ENCODE assay signal across 8 cellular contexts in genomic region chr1:40438391-40439015, GRCh38. TPM values are rescaled to one million over a fixed set of nuclear protein-coding genes. Genes with fewer than 3 reads are reported as not detected.
DNase-seq lines count a peak whose midpoint lies in the region; ATAC-seq and TF ChIP-seq lines count a peak whose summit lies in the region.

No MANE protein-coding gene starts in this region.

- H3K4me3 ChIP-seq in GM23248 (no peak overlapping the region), fibroblast of lung (replicated peaks in 1 of 4; ENCODE audit: control extremely low read depth in 1 of 4, insufficient read depth in 1 of 4, low read depth in 3 of 4, low read length in 4 of 4) (no peak overlapping the region), psoas muscle (no peak overlapping the region), lower leg skin (ENCODE audit: low read depth, poor library complexity, severe bottlenecking) (no peak overlapping the region)

- H3K27me3 ChIP-seq in GM23248 (replicated peaks; ENCODE audit: insufficient read depth): no peaks in the 10 kb centered on the region
- H3K27me3 ChIP-seq in fibroblast of lung (ENCODE audit: control insufficient read depth, insufficient read depth, low read length): no peaks in the 10 kb centered on the region
- no peaks in the 10 kb centered on the region for H3K27me3 ChIP-seq in psoas muscle (ENCODE audit: insufficient read depth in 3 of 3, low read length in 2 of 3)

- no peaks in the 10 kb centered on the region for H3K36me3 ChIP-seq in GM23248 (ENCODE audit: low read depth)
- no peaks in the 10 kb centered on the region for H3K36me3 ChIP-seq in fibroblast of lung (ENCODE audit: control insufficient read depth, insufficient read depth, low read length)
- no peaks in the 10 kb centered on the region for H3K36me3 ChIP-seq in psoas muscle (ENCODE audit: insufficient read depth in 1 of 2, low read depth in 1 of 2)

- TF ChIP-seq CTCF in fibroblast of lung (conservative IDR thresholded peaks at IDR 0.05 in 1 of 2, IDR thresholded peaks at IDR 0.05 in 1 of 2; ENCODE audit: low read depth in 1 of 2, low read length in 2 of 2) (peak; percentile 45 to 85), psoas muscle (IDR thresholded peaks at IDR 0.05) (peak; percentile 34), lower leg skin (IDR thresholded peaks at IDR 0.05) (no peak)

- H3K27ac ChIP-seq in GM23248: no peak overlapping the region
- H3K27ac ChIP-seq in fibroblast of lung (ENCODE audit: insufficient read depth, low read length): no peak overlapping the region
- H3K27ac ChIP-seq in psoas muscle: no peak overlapping the region

- H2AFZ ChIP-seq in GM23248 (no peak overlapping the region), fibroblast of lung (ENCODE audit: low read length) (no peak overlapping the region)

- H4K20me1 ChIP-seq in GM23248 (ENCODE audit: insufficient read depth) (no peaks in the 10 kb centered on the region), fibroblast of lung (ENCODE audit: control insufficient read depth, extremely low read depth, insufficient read depth, low read length) (no peaks in the 10 kb centered on the region)

- H3K79me2 ChIP-seq in GM23248 (ENCODE audit: insufficient read depth) (no peaks in the 10 kb centered on the region), fibroblast of lung (ENCODE audit: control insufficient read depth, insufficient read depth, low read length) (no peaks in the 10 kb centered on the region)

- H3K4me2 ChIP-seq in GM23248 (ENCODE audit: unreplicated experiment) (no peak overlapping the region), fibroblast of lung (ENCODE audit: extremely low read depth, insufficient read depth, low read length) (no peak overlapping the region)

- DNase-seq in CMK (ENCODE audit: low read depth): peak; percentile 18
- DNase-seq in GM23248: peak; percentile 52
- peak; percentile 6 for DNase-seq in SHP77 treated with DMSO at 0.1 percent for 48 hours (lab: John Stamatoyannopoulos, UW)
- peak; percentile 13 to 42 for DNase-seq in fibroblast of lung (ENCODE audit: low read depth in 2 of 2)
- no peak for DNase-seq in psoas muscle
- DNase-seq in lower leg skin (ENCODE audit: low spot score in 2 of 2): no peak
- DNase-seq in activated CD8-positive, alpha-beta memory T cell treated with anti-CD3 and anti-CD28 coated beads for 24 hours: no peak

- H3K9me2 ChIP-seq in GM23248 (ENCODE audit: insufficient read depth): no peaks in the 10 kb centered on the region

- no peak for ATAC-seq in psoas muscle
- no peak for ATAC-seq in GM21786 (IDR thresholded peaks at IDR 0.05; ENCODE audit: unreplicated experiment)

- no peak for TF ChIP-seq POLR2A in lower leg skin (IDR thresholded peaks at IDR 0.05)

- intact Hi-C loops in psoas muscle (cut with DNase I): no loop called here
- intact Hi-C loops in lower leg skin (cut with DNase I; ENCODE audit: low total_unique reads): no loop called here

- H3K9me3 ChIP-seq in GM23248 (ENCODE audit: low read depth): no peaks in the 10 kb centered on the region
- H3K9me3 ChIP-seq in fibroblast of lung (ENCODE audit: control insufficient read depth, insufficient read depth, low read depth, low read length): no peaks in the 10 kb centered on the region
- no peaks in the 10 kb centered on the region for H3K9me3 ChIP-seq in psoas muscle

- peaks cover 12% of the 10 kb centered on the region; the same call in 1 of the 2 replicates for H3K4me1 ChIP-seq in GM23248 (ENCODE audit: insufficient read depth)
- H3K4me1 ChIP-seq in fibroblast of lung (ENCODE audit: control insufficient read depth, extremely low read depth, insufficient read depth, low read length): no peaks in the 10 kb centered on the region
- H3K4me1 ChIP-seq in psoas muscle: no peaks in the 10 kb centered on the region

- in situ Hi-C loops in GM23248 (cut with MboI): no loop called here

- H3K9ac ChIP-seq in GM23248 (no peak overlapping the region), fibroblast of lung (ENCODE audit: insufficient read depth, low read length) (no peak overlapping the region)

- WGBS in GM23248 (ENCODE audit: low coverage in 1 of 2, low lambda C conversion rate in 2 of 2, missing lambda C conversion rate in 2 of 2), 2 experiments: 44 to 45% methylated on average over 3 of the region's 3 CpGs
- 61 to 66% (median 61%) methylated on average over 3 of the region's 3 CpGs for WGBS in psoas muscle, 3 donors
- 60 to 78% methylated on average over 3 of the region's 3 CpGs for WGBS in lower leg skin, 2 donors

- H3F3A ChIP-seq in GM23248 (ENCODE audit: insufficient read depth): peaks cover 21% of the 10 kb centered on the region

RNA-seq across cellular contexts. Expression of gene ZFP69B, which starts 11.8 kb away (rescaled TPM):
- 3.0 and 4.2 TPM in 2 replicates for total RNA-seq in GM23248 (2014; rRNA removed; shearing (Covaris generic))
- 3.7 and 3.9 TPM in 2 replicates for polyA plus RNA-seq in GM23248 (2016; fragmentation: Nextera tagmentation; extraction: Ambion mirVana)
- 1.3 and 2.5 TPM in 2 replicates for total RNA-seq in fibroblast of lung
- polyA plus RNA-seq in fibroblast of lung: 2.7 and 3.5 TPM in 2 replicates
- polyA plus RNA-seq in fibroblast of lung (2012): 1.5 and 1.7 TPM in 2 replicates
- 1.0 TPM in 1 of 2 replicates, not detected in the other for polyA minus RNA-seq in fibroblast of lung (ENCODE audit: low replicate concordance)
- total RNA-seq in psoas muscle: under 1 TPM; 0.32 to 0.86 (median 0.49) TPM
- polyA plus RNA-seq in psoas muscle: 1 to 10 TPM in 2 of 3 donors, under 1 TPM in 1; 0.25 to 1.4 (median 1.1) TPM
- under 1 TPM in 3 of 4 donors, not detected in 1; 0.52 to 0.81 (median 0.76) TPM for total RNA-seq in lower leg skin

RNA-seq across cellular contexts. Expression of gene ZFP69, which starts 38.6 kb away (rescaled TPM):
- total RNA-seq in GM23248 (2014; rRNA removed; shearing (Covaris generic)): 1.9 and 2.9 TPM in 2 replicates
- polyA plus RNA-seq in GM23248 (2016; fragmentation: Nextera tagmentation; extraction: Ambion mirVana) (2.5 and 3.8 TPM in 2 replicates), fibroblast of lung (2.6 TPM in 2 replicates), psoas muscle (under 1 TPM; 0.16 to 0.51 (median 0.25) TPM)
- total RNA-seq in fibroblast of lung (4.3 and 4.4 TPM in 2 replicates), psoas muscle (under 1 TPM; 0.18 to 0.54 (median 0.46) TPM), lower leg skin (1 to 10 TPM in 3 of 4 donors, under 1 TPM in 1; 0.88 to 3.1 (median 1.6) TPM)
- 2.0 and 2.2 TPM in 2 replicates for polyA plus RNA-seq in fibroblast of lung (2012)
- 0.59 TPM in 1 of 2 replicates, not detected in the other for polyA minus RNA-seq in fibroblast of lung (ENCODE audit: low replicate concordance)

Comparison
In these comparisons a context has a peak if more than half of its experiments do, and no peak if none do; other contexts are left out.
1. DNase-seq: peak in CMK (single experiment), GM23248 (single experiment), SHP77 treated with DMSO at 0.1 percent for 48 hours (single experiment) and fibroblast of lung (2 of 2); none in psoas muscle (0 of 2), lower leg skin (0 of 2) and activated CD8-positive, alpha-beta memory T cell treated with anti-CD3 and anti-CD28 coated beads for 24 hours (single experiment).
2. CTCF ChIP-seq: peak in fibroblast of lung (2 of 2) and psoas muscle (single experiment); none in lower leg skin (0 of 3).